Comparison of ENCODE assay signal across 23 cellular contexts in the genomic region with DNA sequence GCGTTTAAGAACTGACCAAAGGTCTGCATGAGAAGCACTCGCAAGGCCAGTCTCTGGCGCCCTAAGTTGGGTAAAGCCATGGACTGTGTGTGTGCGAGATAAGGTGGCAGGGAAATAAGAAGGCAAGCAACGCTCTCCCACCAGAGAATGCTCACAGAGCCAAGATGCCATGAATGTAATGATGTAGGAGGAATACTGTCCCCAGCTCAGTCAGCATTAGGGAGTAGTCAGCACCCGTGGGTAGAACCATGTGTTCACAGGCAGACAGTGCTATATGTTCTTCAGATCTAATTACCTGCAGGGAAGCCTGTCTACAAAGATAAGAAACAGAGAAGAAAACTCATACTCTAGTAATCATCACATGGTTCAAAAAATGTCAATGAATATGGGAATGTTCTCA.
DNase-seq lines count a peak whose midpoint lies in the region; ATAC-seq and TF ChIP-seq lines count a peak whose summit lies in the region.
"Had no signal": no experiment of that assay in that cellular context is flagged by ENCODE, and none has a peak within 500 bp of the region (broad histone marks: within the 10 kb centered on the region; RNA-seq: fewer than 3 reads in every experiment).

No MANE protein-coding gene starts in this region.

- H3K79me2 ChIP-seq in SK-N-SH (ENCODE audit: insufficient read depth): peaks cover 52% of the 10 kb centered on the region

- H3K4me1 ChIP-seq in SK-N-SH (ENCODE audit: control insufficient read depth in 1 of 2, insufficient read depth in 2 of 2, low read depth in 1 of 2, low read length in 1 of 2) (peaks cover 53 to 60% of the 10 kb centered on the region in 2 experiments), ascending aorta (peaks cover 15 to 60% of the 10 kb centered on the region in 2 donors), muscle layer of colon (ENCODE audit: insufficient read depth, low read length) (peaks cover 81% of the 10 kb centered on the region), stomach (peaks cover 3 to 82% (median 54%) of the 10 kb centered on the region in 4 donors)

- H3K9ac ChIP-seq in SK-N-SH: no peak overlapping the region
- H3K9ac ChIP-seq in muscle layer of colon (ENCODE audit: low read length): no peak overlapping the region

- H3K9me2 ChIP-seq in SK-N-SH: no peaks in the 10 kb centered on the region

- peak overlapping the region; percentile 84 to 99; a peak in 3 of 4 replicates for H3K27ac ChIP-seq in SK-N-SH (ENCODE audit: low read depth in 2 of 2, low read length in 1 of 2)
- H3K27ac ChIP-seq in ascending aorta: peak overlapping the region; percentile 76 to 87
- H3K27ac ChIP-seq in muscle layer of colon (ENCODE audit: low read depth, low read length): peak overlapping the region; percentile 86
- peak overlapping the region in 4 of 5 donors; percentile 69 to 83 (median 74) for H3K27ac ChIP-seq in stomach
- H3K27ac ChIP-seq: 22Rv1 had no signal

- TF ChIP-seq CTCF in SK-N-SH (IDR thresholded peaks at IDR 0.05) (no peak), ascending aorta (IDR thresholded peaks at IDR 0.05) (no peak), stomach (IDR thresholded peaks at IDR 0.05) (no peak)

- ATAC-seq in SK-N-SH treated with all-trans-retinoic acid at 6 μM for 48 hours: no peak
- ATAC-seq in sciatic nerve: no peak
- ATAC-seq in GM21360 (IDR thresholded peaks at IDR 0.05; ENCODE audit: unreplicated experiment): no peak
- ATAC-seq: activated CD4-positive, CD25-positive, alpha-beta regulatory T cell treated with anti-CD3 and anti-CD28 coated beads, Interleukin-2, amount 50 U/mL, for 24 hours had no signal

- no peak for DNase-seq in SK-N-SH
- no peak for DNase-seq in ascending aorta (ENCODE audit: low spot score in 2 of 2)
- no peak for DNase-seq in stomach
- no peak for DNase-seq in sciatic nerve (ENCODE audit: low spot score)
- no peak for DNase-seq in stimulated activated CD4-positive, alpha-beta T cell treated with anti-CD3 and anti-CD28 coated beads, Interleukin-2, amount 100 ng/mL, for 24 hours
- DNase-seq: activated CD4-positive, alpha-beta memory T cell treated with anti-CD3 and anti-CD28 coated beads for 36 hours; CD4-positive, alpha-beta memory T cell; cerebellar nuclear complex; DMS 273 treated with DMSO at 0.1 percent for 48 hours; effector CD8-positive, alpha-beta T cell; islet precursor cell; NCI-H1417; NCI-H446; stimulated activated CD4-positive, alpha-beta T cell treated with anti-CD3 and anti-CD28 coated beads, Interleukin-4, amount 100 ng/mL, for 24 hours; stimulated activated naive CD4-positive, alpha-beta T cell treated with Interleukin-2 at 50 U/mL for 16 hours; T-helper 9 cell; upper lobe of left lung had no signal

- no peak for TF ChIP-seq POLR2A in stomach (IDR thresholded peaks at IDR 0.05)

- WGBS in SK-N-SH (ENCODE audit: low lambda C conversion rate): 94% methylated on average over 6 of the region's 6 CpGs
- 85 to 95% (median 90%) methylated on average over 6 of the region's 6 CpGs for WGBS in stomach, 5 donors

- CTCF ChIA-PET in SK-N-SH (lab: Yijun Ruan, JAX): no interaction called here

- no peak overlapping the region for H3K4me2 ChIP-seq in SK-N-SH

- H4K20me1 ChIP-seq in SK-N-SH (ENCODE audit: insufficient read depth): no peaks in the 10 kb centered on the region

- H2AFZ ChIP-seq in SK-N-SH (ENCODE audit: low read depth): no peak overlapping the region

- peaks cover 52% of the 10 kb centered on the region for H3F3A ChIP-seq in SK-N-SH (replicated peaks; ENCODE audit: insufficient read depth)

- H3K27me3 ChIP-seq in SK-N-SH (ENCODE audit: insufficient read depth) (no peaks in the 10 kb centered on the region), ascending aorta (no peaks in the 10 kb centered on the region), muscle layer of colon (ENCODE audit: control insufficient read depth in 1 of 2, insufficient read depth in 2 of 2, low read length in 2 of 2) (no peaks in the 10 kb centered on the region), stomach (no peaks in the 10 kb centered on the region)
- H3K27me3 ChIP-seq: upper lobe of left lung had no signal

- TF ChIP-seq EP300 in SK-N-SH (IDR thresholded peaks at IDR 0.05; ENCODE audit: borderline replicate concordance in 1 of 2, low read depth in 1 of 2, low read length in 1 of 2) (no peak), stomach (IDR thresholded peaks at IDR 0.05) (no peak)

- no peaks in the 10 kb centered on the region for H3K9me3 ChIP-seq in SK-N-SH
- H3K9me3 ChIP-seq in ascending aorta: no peaks in the 10 kb centered on the region
- no peaks in the 10 kb centered on the region for H3K9me3 ChIP-seq in muscle layer of colon (ENCODE audit: low read length)
- H3K9me3 ChIP-seq in stomach: no peaks in the 10 kb centered on the region
- H3K9me3 ChIP-seq: upper lobe of left lung had no signal

- POLR2A ChIA-PET in SK-N-SH (lab: Yijun Ruan, JAX): no interaction called here

- H3K4me3 ChIP-seq in SK-N-SH (ENCODE audit: low read depth in 2 of 2, low read length in 1 of 2): no peak overlapping the region
- no peak overlapping the region for H3K4me3 ChIP-seq in ascending aorta
- H3K4me3 ChIP-seq in muscle layer of colon (ENCODE audit: low read depth in 1 of 2, low read length in 2 of 2): no peak overlapping the region
- H3K4me3 ChIP-seq in stomach: no peak overlapping the region
- H3K4me3 ChIP-seq: lung, upper lobe of left lung had no signal

- TF ChIP-seq RAD21 in SK-N-SH (IDR thresholded peaks at IDR 0.05; ENCODE audit: low read length): no peak

- intact Hi-C loops in ascending aorta (cut with DNase I): loop anchor here (10.0 kb wide), 2 partner anchors 338 to 448 kb away; partner anchors contain the start of gene USP53
- intact Hi-C loops in stomach (cut with DNase I; ENCODE audit: low total_unique reads): no loop called here
- intact Hi-C loops in sciatic nerve (cut with DNase I): no loop called here

- H3K36me3 ChIP-seq in SK-N-SH (replicated peaks in 1 of 2; ENCODE audit: control insufficient read depth in 1 of 2, insufficient read depth in 2 of 2, low read length in 1 of 2) (peaks cover 51 to 59% of the 10 kb centered on the region in 2 experiments), ascending aorta (peaks cover 17 to 30% of the 10 kb centered on the region in 2 donors), muscle layer of colon (ENCODE audit: insufficient read depth, low read length) (peaks cover 12% of the 10 kb centered on the region), stomach (peaks cover 12 to 76% (median 38%) of the 10 kb centered on the region in 4 donors)

TF ChIP-seq in SK-N-SH, 30 proteins besides CTCF, POLR2A, EP300 and RAD21:
- TF ChIP-seq POLR2AphosphoS5 (IDR thresholded peaks at IDR 0.05; ENCODE audit: low read depth, low read length) (no peak), RCOR1 (IDR thresholded peaks at IDR 0.05; ENCODE audit: low read length) (no peak), GABPA (IDR thresholded peaks at IDR 0.05; ENCODE audit: low read depth) (no peak)

TF ChIP-seq in SK-N-SH treated with all-trans-retinoic acid at 6 μM for 48 hours, 23 proteins besides CTCF, POLR2A, EP300 and RAD21 (continues in another document):
- no peak for TF ChIP-seq CSDC2 (CRISPR knock-in tag; IDR thresholded peaks at IDR 0.05)
- no peak for TF ChIP-seq ZNF565 (CRISPR knock-in tag; conservative IDR thresholded peaks at IDR 0.05; ENCODE audit: low read depth)
- TF ChIP-seq, protein P1, sequence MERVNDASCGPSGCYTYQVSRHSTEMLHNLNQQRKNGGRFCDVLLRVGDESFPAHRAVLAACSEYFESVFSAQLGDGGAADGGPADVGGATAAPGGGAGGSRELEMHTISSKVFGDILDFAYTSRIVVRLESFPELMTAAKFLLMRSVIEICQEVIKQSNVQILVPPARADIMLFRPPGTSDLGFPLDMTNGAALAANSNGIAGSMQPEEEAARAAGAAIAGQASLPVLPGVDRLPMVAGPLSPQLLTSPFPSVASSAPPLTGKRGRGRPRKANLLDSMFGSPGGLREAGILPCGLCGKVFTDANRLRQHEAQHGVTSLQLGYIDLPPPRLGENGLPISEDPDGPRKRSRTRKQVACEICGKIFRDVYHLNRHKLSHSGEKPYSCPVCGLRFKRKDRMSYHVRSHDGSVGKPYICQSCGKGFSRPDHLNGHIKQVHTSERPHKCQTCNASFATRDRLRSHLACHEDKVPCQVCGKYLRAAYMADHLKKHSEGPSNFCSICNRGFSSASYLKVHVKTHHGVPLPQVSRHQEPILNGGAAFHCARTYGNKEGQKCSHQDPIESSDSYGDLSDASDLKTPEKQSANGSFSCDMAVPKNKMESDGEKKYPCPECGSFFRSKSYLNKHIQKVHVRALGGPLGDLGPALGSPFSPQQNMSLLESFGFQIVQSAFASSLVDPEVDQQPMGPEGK (CRISPR knock-in tag; IDR thresholded peaks at IDR 0.05; ENCODE audit: borderline replicate concordance): no peak
- TF ChIP-seq TSHZ2 (CRISPR knock-in tag; IDR thresholded peaks at IDR 0.05): no peak
- no peak for TF ChIP-seq ZFP30 (CRISPR knock-in tag; IDR thresholded peaks at IDR 0.05)
- TF ChIP-seq OSR1 (CRISPR knock-in tag; IDR thresholded peaks at IDR 0.05): no peak
- no peak for TF ChIP-seq ZFP3 (CRISPR knock-in tag; IDR thresholded peaks at IDR 0.05)
- TF ChIP-seq RARB (CRISPR knock-in tag; IDR thresholded peaks at IDR 0.05): no peak
- no peak for TF ChIP-seq SNAI2 (CRISPR knock-in tag; IDR thresholded peaks at IDR 0.05)
